In genomic region chr14:29637406-29637805, GRCh38 we compare ENCODE assay signal across 9 cellular contexts.
DNase-seq lines count a peak whose midpoint lies in the region; ATAC-seq, FAIRE-seq and TF ChIP-seq lines count a peak whose summit lies in the region.
"Had no signal": no experiment of that assay in that cellular context is flagged by ENCODE, and none has a peak within 500 bp of the region (broad histone marks: within the 10 kb centered on the region; RNA-seq: fewer than 3 reads in every experiment).

No MANE protein-coding gene starts in this region.

- no peak for TF ChIP-seq POLR2A in tibial nerve (IDR thresholded peaks at IDR 0.05)

- H3K27ac ChIP-seq in astrocyte (ENCODE audit: low read depth, low read length) (no peak overlapping the region), tibial nerve (peak overlapping the region in 1 of 4 donors; percentile 4), GM23338 (ENCODE audit: low read depth) (no peak overlapping the region)
- H3K27ac ChIP-seq: 22Rv1 had no signal

- H3K27me3 Mint-ChIP-seq in astrocyte (ENCODE audit: low read depth, unreplicated experiment) (no peaks in the 10 kb centered on the region), GM23338 (ENCODE audit: insufficient read depth, low read depth, poor library complexity) (no peaks in the 10 kb centered on the region)
- no peaks in the 10 kb centered on the region for H3K27me3 Mint-ChIP-seq in activated naive CD4-positive, alpha-beta T cell treated with anti-CD3 and anti-CD28 coated beads, Interleukin-2, amount 10 ng/mL, durations not matched to agents 7 days and 5 days

- ATAC-seq in GM23338: no peak

- POLR2A ChIA-PET in GM10248 (lab: Yijun Ruan, JAX): no interaction called here

- WGBS in tibial nerve, 2 donors: 9 to 11% methylated on average over 2 of the region's 2 CpGs

- H3K27ac Mint-ChIP-seq in astrocyte (ENCODE audit: unreplicated experiment) (no peak overlapping the region), GM23338 (no peak overlapping the region)
- H3K27ac Mint-ChIP-seq in activated naive CD4-positive, alpha-beta T cell treated with anti-CD3 and anti-CD28 coated beads, Interleukin-2, amount 10 ng/mL, durations not matched to agents 7 days and 5 days: no peak overlapping the region

- no peak for TF ChIP-seq CTCF in astrocyte (IDR thresholded peaks at IDR 0.05; ENCODE audit: insufficient read depth, low read depth, low read length)
- no peak for TF ChIP-seq CTCF in tibial nerve (IDR thresholded peaks at IDR 0.05)
- TF ChIP-seq CTCF in GM10248 (IDR thresholded peaks at IDR 0.05; ENCODE audit: control extremely low read depth, extremely low read depth, low read depth, missing control alignments): no peak
- TF ChIP-seq CTCF in GM23338 (conservative IDR thresholded peaks at IDR 0.05; ENCODE audit: low read depth in 2 of 2): no peak

- H3K9me3 Mint-ChIP-seq in astrocyte (ENCODE audit: unreplicated experiment) (no peaks in the 10 kb centered on the region), GM23338 (no peaks in the 10 kb centered on the region)
- H3K9me3 Mint-ChIP-seq in activated naive CD4-positive, alpha-beta T cell treated with anti-CD3 and anti-CD28 coated beads, Interleukin-2, amount 10 ng/mL, durations not matched to agents 7 days and 5 days: peaks cover 10% of the 10 kb centered on the region

- H3K27me3 ChIP-seq in astrocyte (ENCODE audit: insufficient read depth, low read length): no peaks in the 10 kb centered on the region
- no peaks in the 10 kb centered on the region for H3K27me3 ChIP-seq in tibial nerve
- H3K27me3 ChIP-seq in GM23338 (ENCODE audit: insufficient read depth): no peaks in the 10 kb centered on the region

- H3K4me1 Mint-ChIP-seq in astrocyte (ENCODE audit: low read depth, unreplicated experiment) (peaks cover 8% of the 10 kb centered on the region), GM23338 (no peaks in the 10 kb centered on the region)
- no peaks in the 10 kb centered on the region for H3K4me1 Mint-ChIP-seq in activated naive CD4-positive, alpha-beta T cell treated with anti-CD3 and anti-CD28 coated beads, Interleukin-2, amount 10 ng/mL, durations not matched to agents 7 days and 5 days

- no peak for TF ChIP-seq EP300 in tibial nerve (IDR thresholded peaks at IDR 0.05)

- H2AFZ ChIP-seq in astrocyte (ENCODE audit: low read depth, low read length) (no peak overlapping the region), GM23338 (no peak overlapping the region)

- H3K4me3 Mint-ChIP-seq in astrocyte (ENCODE audit: unreplicated experiment) (no peak overlapping the region), GM23338 (no peak overlapping the region)
- H3K4me3 Mint-ChIP-seq in activated naive CD4-positive, alpha-beta T cell treated with anti-CD3 and anti-CD28 coated beads, Interleukin-2, amount 10 ng/mL, durations not matched to agents 7 days and 5 days: no peak overlapping the region

- H3K36me3 ChIP-seq in astrocyte (ENCODE audit: insufficient read depth, low read length): no peaks in the 10 kb centered on the region
- peaks cover 0 to 11% (median 0%) of the 10 kb centered on the region in 3 donors for H3K36me3 ChIP-seq in tibial nerve
- H3K36me3 ChIP-seq in GM23338 (ENCODE audit: insufficient read depth): no peaks in the 10 kb centered on the region

- H3K4me2 ChIP-seq in astrocyte (ENCODE audit: low read length) (no peak overlapping the region), GM23338 (no peak overlapping the region)

- no peak overlapping the region for H3K9ac ChIP-seq in astrocyte (ENCODE audit: low read length)

- no peak overlapping the region for H3K4me3 ChIP-seq in astrocyte (ENCODE audit: insufficient read depth, low read depth, low read length)
- H3K4me3 ChIP-seq in tibial nerve: no peak overlapping the region
- no peak overlapping the region for H3K4me3 ChIP-seq in GM23338

- H4K20me1 ChIP-seq in astrocyte (ENCODE audit: insufficient read depth, low read length): no peaks in the 10 kb centered on the region
- H4K20me1 ChIP-seq in GM23338 (replicated peaks; ENCODE audit: insufficient read depth): no peaks in the 10 kb centered on the region

- no peaks in the 10 kb centered on the region for H3K4me1 ChIP-seq in astrocyte (ENCODE audit: insufficient read depth, low read length)
- H3K4me1 ChIP-seq in tibial nerve: peaks cover 0 to 17% (median 3%) of the 10 kb centered on the region in 4 donors
- H3K4me1 ChIP-seq in GM23338 (ENCODE audit: insufficient read depth): no peaks in the 10 kb centered on the region

- CTCF ChIA-PET in activated naive CD4-positive, alpha-beta T cell treated with anti-CD3 and anti-CD28 coated beads, Interleukin-2, amount 10 ng/mL, durations not matched to agents 7 days and 5 days (lab: Charles Lee): no interaction called here
- CTCF ChIA-PET in GM10248 (lab: Yijun Ruan, JAX): interaction anchor here (0.8 to 1.6 kb wide), 2 partner anchors 9 to 19 kb away, joined by 3 read pairs; no protein-coding TSS in a partner anchor

- H3K9me3 ChIP-seq in astrocyte (ENCODE audit: insufficient read depth, low read depth, low read length) (no peaks in the 10 kb centered on the region), tibial nerve (no peaks in the 10 kb centered on the region)

- FAIRE-seq in astrocyte (lab: Jason Lieb, UNC): peak; percentile 58

- no peaks in the 10 kb centered on the region for H3K79me2 ChIP-seq in astrocyte (ENCODE audit: insufficient read depth, low read length)
- no peaks in the 10 kb centered on the region for H3K79me2 ChIP-seq in GM23338 (replicated peaks; ENCODE audit: insufficient read depth)

- no peaks in the 10 kb centered on the region for H3K36me3 Mint-ChIP-seq in astrocyte (ENCODE audit: low read depth, unreplicated experiment)
- no peaks in the 10 kb centered on the region for H3K36me3 Mint-ChIP-seq in activated naive CD4-positive, alpha-beta T cell treated with anti-CD3 and anti-CD28 coated beads, Interleukin-2, amount 10 ng/mL, durations not matched to agents 7 days and 5 days
- no peaks in the 10 kb centered on the region for H3K36me3 Mint-ChIP-seq in GM23338 (ENCODE audit: low read depth)

- no peaks in the 10 kb centered on the region for H3F3A ChIP-seq in GM23338 (replicated peaks; ENCODE audit: low read depth)

- H3K9me2 ChIP-seq in GM23338 (ENCODE audit: insufficient read depth): no peaks in the 10 kb centered on the region

- peak; percentile 3 for DNase-seq in DMS53 (lab: John Stamatoyannopoulos, UW)
- DNase-seq in DMS53 treated with DMSO at 0.1 percent for 48 hours (lab: John Stamatoyannopoulos, UW; ENCODE audit: unreplicated experiment): no peak
- peak; percentile 71 for DNase-seq in astrocyte (ENCODE audit: low read depth)
- peak; percentile 20 for DNase-seq in hepatic stellate cell (ENCODE audit: low spot score)
- DNase-seq in tibial nerve (ENCODE audit: low spot score in 2 of 2): peak; percentile 61 to 81
- DNase-seq in activated naive CD4-positive, alpha-beta T cell treated with anti-CD3 and anti-CD28 coated beads, Interleukin-2, amount 10 ng/mL, durations not matched to agents 7 days and 5 days: no peak
- DNase-seq in GM10248 (ENCODE audit: extremely low spot score): no peak
- DNase-seq in GM23338 (ENCODE audit: low spot score): no peak

TF ChIP-seq in GM23338, 12 proteins besides CTCF, POLR2A, EP300 and RAD21 (continues in another document):
- TF ChIP-seq NANOG (IDR thresholded peaks at IDR 0.05; ENCODE audit: borderline replicate concordance): no peak
- no peak for TF ChIP-seq EZH2phosphoT487 (IDR thresholded peaks at IDR 0.05; ENCODE audit: unreplicated experiment)

Comparison
In these comparisons a context has a peak if more than half of its experiments do, and no peak if none do; other contexts are left out.
1. DNase-seq: peak in DMS53 (single experiment), astrocyte (single experiment), hepatic stellate cell (single experiment) and tibial nerve (2 of 2); none in DMS53 treated with DMSO at 0.1 percent for 48 hours (single experiment), activated naive CD4-positive, alpha-beta T cell treated with anti-CD3 and anti-CD28 coated beads, Interleukin-2, amount 10 ng/mL, durations not matched to agents 7 days and 5 days (single experiment), GM10248 (single experiment) and GM23338 (single experiment).